ENCODE assay signal across 1 cellular context in genomic region chr6:151228788-151229400, GRCh38.
TF ChIP-seq lines count a peak whose summit lies in the region.

No MANE protein-coding gene starts in this region.

TF ChIP-seq in WTC11, 78 proteins besides CTCF, POLR2A, EP300 and RAD21 (continued from another document):
- TF ChIP-seq E2F4 (CRISPR knock-in tag; IDR thresholded peaks at IDR 0.05; ENCODE audit: borderline replicate concordance, low read depth) (no peak), CREM (CRISPR knock-in tag; IDR thresholded peaks at IDR 0.05) (no peak), CREB1 (CRISPR knock-in tag; IDR thresholded peaks at IDR 0.05) (no peak), ELF4 (CRISPR knock-in tag; IDR thresholded peaks at IDR 0.05; ENCODE audit: low read depth) (no peak), GRHL2 (CRISPR knock-in tag; IDR thresholded peaks at IDR 0.05; ENCODE audit: insufficient replicate concordance, severe bottlenecking) (no peak), ZNF512 (CRISPR knock-in tag; IDR thresholded peaks at IDR 0.05; ENCODE audit: borderline replicate concordance) (no peak)
